ENCODE assay signal across 32 cellular contexts in genomic region chr12:44148936-44149335, GRCh38.
"Had no signal": no experiment of that assay in that cellular context is flagged by ENCODE, and none has a peak within 500 bp of the region (broad histone marks: within the 10 kb centered on the region; RNA-seq: fewer than 3 reads in every experiment).

No MANE protein-coding gene starts in this region.

- H3K27ac ChIP-seq: ascending aorta, breast epithelium, cardiac muscle cell, coronary artery, dorsolateral prefrontal cortex, esophagus muscularis mucosa, gastroesophageal sphincter, WERI-Rb-1 had no signal

- H3K36me3 ChIP-seq: ascending aorta, breast epithelium, cardiac muscle cell, esophagus muscularis mucosa, gastroesophageal sphincter, WERI-Rb-1 had no signal

- H3K36me3 Mint-ChIP-seq: activated naive CD4-positive, alpha-beta T cell treated with anti-CD3 and anti-CD28 coated beads, Interleukin-2, amount 10 ng/mL, durations not matched to agents 7 days and 5 days; activated naive CD8-positive, alpha-beta T cell treated with anti-CD3 and anti-CD28 coated beads, Interleukin-2, amount 10 ng/mL, durations not matched to agents 7 days and 5 days; brain had no signal

- DNase-seq: activated B cell treated with CpG ODN at 0.5 μM for 24 hours; activated CD4-positive, alpha-beta memory T cell treated with anti-CD3 and anti-CD28 coated beads for 36 hours; activated CD4-positive, alpha-beta T cell treated with anti-CD3 and anti-CD28 coated beads for 48 hours; activated CD8-positive, alpha-beta memory T cell treated with anti-CD3 and anti-CD28 coated beads, Interleukin-2, amount 50 U/mL, for 48 hours; activated CD8-positive, alpha-beta T cell treated with anti-CD3 and anti-CD28 coated beads, Interleukin-2, amount 10 ng/mL, durations not matched to agents 7 days and 5 days; activated gamma-delta T cell; activated naive CD4-positive, alpha-beta T cell; activated naive CD4-positive, alpha-beta T cell treated with anti-CD3 and anti-CD28 coated beads, Interleukin-2, amount 10 ng/mL, durations not matched to agents 7 days and 5 days; activated naive CD8-positive, alpha-beta T cell treated with anti-CD3 and anti-CD28 coated beads, Interleukin-2, amount 10 ng/mL, durations not matched to agents 7 days and 5 days; activated T-cell treated with anti-CD3 and anti-CD28 coated beads for 4 hours; activated T-cell treated with anti-CD3 and anti-CD28 coated beads, Interleukin-2, amount 50 U/mL, for 24 hours; activated T-cell treated with anti-CD3 and anti-CD28 coated beads, Interleukin-2, amount 50 U/mL, for 72 hours; dorsolateral prefrontal cortex; effector memory CD4-positive, alpha-beta T cell; endodermal cell; foreskin melanocyte; T-helper 1 cell; T-helper 17 cell; T1000; WERI-Rb-1 had no signal

- H3K9me3 ChIP-seq: ascending aorta, breast epithelium, esophagus muscularis mucosa, gastroesophageal sphincter had no signal

- H3K4me1 Mint-ChIP-seq: activated B cell treated with CpG ODN at 0.5 μM for 24 hours; activated naive CD4-positive, alpha-beta T cell treated with anti-CD3 and anti-CD28 coated beads, Interleukin-2, amount 10 ng/mL, durations not matched to agents 7 days and 5 days; activated naive CD8-positive, alpha-beta T cell treated with anti-CD3 and anti-CD28 coated beads, Interleukin-2, amount 10 ng/mL, durations not matched to agents 7 days and 5 days; central memory CD8-positive, alpha-beta T cell; endodermal cell; T-helper 17 cell had no signal

- H3K9me3 Mint-ChIP-seq: activated B cell treated with CpG ODN at 0.5 μM for 24 hours; activated CD4-positive, alpha-beta memory T cell treated with anti-CD3 and anti-CD28 coated beads for 36 hours; activated naive CD4-positive, alpha-beta T cell treated with anti-CD3 and anti-CD28 coated beads, Interleukin-2, amount 10 ng/mL, durations not matched to agents 7 days and 5 days; activated naive CD4-positive, alpha-beta T cell treated with anti-CD3 and anti-CD28 coated beads, Interleukin-2, amount 50 U/mL, for 72 hours; activated naive CD8-positive, alpha-beta T cell treated with anti-CD3 and anti-CD28 coated beads, Interleukin-2, amount 10 ng/mL, durations not matched to agents 7 days and 5 days; activated T-cell treated with anti-CD3 and anti-CD28 coated beads, Interleukin-2, amount 50 U/mL, for 24 hours; activated T-cell treated with anti-CD3 and anti-CD28 coated beads, Interleukin-2, amount 50 U/mL, for 72 hours; central memory CD8-positive, alpha-beta T cell; dendritic cell treated with granulocyte-macrophage colony-stimulating factor and Interleukin-4, amounts not matched to agents 40 ng/mL and 50 ng/mL, for 4 days; endodermal cell; T-helper 2 cell treated with Interferon-gamma antibody and Interleukin-4, amounts not matched to agents 5 μg/mL and 100 μg/mL, for 36 hours had no signal

- ATAC-seq: activated CD4-positive, CD25-positive, alpha-beta regulatory T cell treated with anti-CD3 and anti-CD28 coated beads, Interleukin-2, amount 50 U/mL, for 24 hours; activated CD8-positive, alpha-beta T cell treated with anti-CD3 and anti-CD28 coated beads, Interleukin-2, amount 10 ng/mL, durations not matched to agents 7 days and 5 days; activated naive CD4-positive, alpha-beta T cell treated with anti-CD3 and anti-CD28 coated beads, Interleukin-2, amount 50 U/mL, for 72 hours; activated T-cell treated with anti-CD3 and anti-CD28 coated beads, Interleukin-2, amount 50 U/mL, for 72 hours; gastroesophageal sphincter; T-helper 17 cell had no signal

- H3K4me1 ChIP-seq: ascending aorta, breast epithelium, esophagus muscularis mucosa, gastroesophageal sphincter had no signal

- H3K4me3 ChIP-seq: ascending aorta, breast epithelium, cardiac muscle cell, coronary artery, dorsolateral prefrontal cortex, esophagus muscularis mucosa, gastroesophageal sphincter had no signal

- H3K27me3 Mint-ChIP-seq: activated B cell treated with CpG ODN at 0.5 μM for 24 hours; activated CD4-positive, alpha-beta memory T cell treated with anti-CD3 and anti-CD28 coated beads for 36 hours; activated naive CD4-positive, alpha-beta T cell treated with anti-CD3 and anti-CD28 coated beads, Interleukin-2, amount 10 ng/mL, durations not matched to agents 7 days and 5 days; activated naive CD8-positive, alpha-beta T cell treated with anti-CD3 and anti-CD28 coated beads, Interleukin-2, amount 10 ng/mL, durations not matched to agents 7 days and 5 days; activated T-cell treated with anti-CD3 and anti-CD28 coated beads, Interleukin-2, amount 50 U/mL, for 24 hours; brain; central memory CD8-positive, alpha-beta T cell; dendritic cell treated with granulocyte-macrophage colony-stimulating factor and Interleukin-4, amounts not matched to agents 40 ng/mL and 50 ng/mL, for 4 days; T-helper 17 cell had no signal

- H3K27ac Mint-ChIP-seq: activated B cell treated with CpG ODN at 0.5 μM for 24 hours; activated CD4-positive, alpha-beta memory T cell treated with anti-CD3 and anti-CD28 coated beads for 36 hours; activated CD8-positive, alpha-beta T cell treated with anti-CD3 and anti-CD28 coated beads, Interleukin-2, amount 10 ng/mL, durations not matched to agents 7 days and 5 days; activated naive CD4-positive, alpha-beta T cell treated with anti-CD3 and anti-CD28 coated beads, Interleukin-2, amount 10 ng/mL, durations not matched to agents 7 days and 5 days; activated naive CD4-positive, alpha-beta T cell treated with anti-CD3 and anti-CD28 coated beads, Interleukin-2, amount 50 U/mL, for 72 hours; activated naive CD8-positive, alpha-beta T cell treated with anti-CD3 and anti-CD28 coated beads, Interleukin-2, amount 10 ng/mL, durations not matched to agents 7 days and 5 days; activated T-cell treated with anti-CD3 and anti-CD28 coated beads, Interleukin-2, amount 50 U/mL, for 24 hours; activated T-cell treated with anti-CD3 and anti-CD28 coated beads, Interleukin-2, amount 50 U/mL, for 72 hours; dendritic cell treated with granulocyte-macrophage colony-stimulating factor and Interleukin-4, amounts not matched to agents 40 ng/mL and 50 ng/mL, for 4 days; endodermal cell; T-helper 17 cell; T-helper 2 cell treated with Interferon-gamma antibody and Interleukin-4, amounts not matched to agents 5 μg/mL and 100 μg/mL, for 36 hours had no signal

- H3K4me3 Mint-ChIP-seq: activated B cell treated with CpG ODN at 0.5 μM for 24 hours; activated CD4-positive, alpha-beta memory T cell treated with anti-CD3 and anti-CD28 coated beads for 36 hours; activated CD8-positive, alpha-beta T cell treated with anti-CD3 and anti-CD28 coated beads, Interleukin-2, amount 10 ng/mL, durations not matched to agents 7 days and 5 days; activated naive CD4-positive, alpha-beta T cell treated with anti-CD3 and anti-CD28 coated beads, Interleukin-2, amount 10 ng/mL, durations not matched to agents 7 days and 5 days; activated naive CD8-positive, alpha-beta T cell treated with anti-CD3 and anti-CD28 coated beads, Interleukin-2, amount 10 ng/mL, durations not matched to agents 7 days and 5 days; activated T-cell treated with anti-CD3 and anti-CD28 coated beads, Interleukin-2, amount 50 U/mL, for 24 hours; activated T-cell treated with anti-CD3 and anti-CD28 coated beads, Interleukin-2, amount 50 U/mL, for 72 hours; central memory CD8-positive, alpha-beta T cell; dendritic cell treated with granulocyte-macrophage colony-stimulating factor and Interleukin-4, amounts not matched to agents 40 ng/mL and 50 ng/mL, for 4 days; endodermal cell; T-helper 17 cell; T-helper 2 cell treated with Interferon-gamma antibody and Interleukin-4, amounts not matched to agents 5 μg/mL and 100 μg/mL, for 36 hours had no signal

- H3K27me3 ChIP-seq: ascending aorta, breast epithelium, cardiac muscle cell, dorsolateral prefrontal cortex, esophagus muscularis mucosa, gastroesophageal sphincter had no signal
